ENCODE assay signal across 31 cellular contexts in genomic region chr11:110186867-110187266, GRCh38.
"Had no signal": no experiment of that assay in that cellular context is flagged by ENCODE, and none has a peak within 500 bp of the region (broad histone marks: within the 10 kb centered on the region; RNA-seq: fewer than 3 reads in every experiment).

No MANE protein-coding gene starts in this region.

- H3K27me3 ChIP-seq: ascending aorta, SJCRH30 had no signal

- H3K4me1 ChIP-seq: ascending aorta, SJCRH30 had no signal

- DNase-seq: activated CD4-positive, alpha-beta memory T cell treated with anti-CD3 and anti-CD28 coated beads, Interleukin-2, amount 10 ng/mL, durations not matched to agents 7 days and 5 days; activated CD4-positive, alpha-beta T cell treated with anti-CD3 and anti-CD28 coated beads for 1 hour; activated CD4-positive, alpha-beta T cell treated with anti-CD3 and anti-CD28 coated beads for 48 hours; activated CD4-positive, CD25-positive, alpha-beta regulatory T cell; activated CD8-positive, alpha-beta memory T cell treated with anti-CD3 and anti-CD28 coated beads for 24 hours; activated CD8-positive, alpha-beta memory T cell treated with anti-CD3 and anti-CD28 coated beads, Interleukin-2, amount 10 ng/mL, durations not matched to agents 7 days and 5 days; activated CD8-positive, alpha-beta memory T cell treated with anti-CD3 and anti-CD28 coated beads, Interleukin-2, amount 50 U/mL, for 48 hours; activated gamma-delta T cell; activated naive CD4-positive, alpha-beta T cell treated with Interleukin-2 at 50 U/mL for 16 hours; activated naive CD8-positive, alpha-beta T cell treated with anti-CD3 and anti-CD28 coated beads, Interleukin-2, amount 10 ng/mL, durations not matched to agents 7 days and 5 days; activated T-cell treated with anti-CD3 and anti-CD28 coated beads, Interleukin-2, amount 50 U/mL, for 48 hours; amygdala; cerebellar nuclear complex; NCI-H1105; NCI-H1417 treated with DMSO at 0.1 percent for 48 hours; NCI-H187 treated with DMSO at 0.1 percent for 48 hours; NCI-H2081; NCI-H226; NCI-H524 treated with DMSO at 0.1 percent for 48 hours; NCI-H748 treated with DMSO at 0.1 percent for 48 hours; NK-92 treated with Interleukin-12 subunit alpha and Interleukin-12 subunit beta, amount 100 ng/mL, for 24 hours; PC-9; Right ventricle myocardium superior; SJCRH30; T1000; WERI-Rb-1 had no signal

- H3K4me3 Mint-ChIP-seq: activated CD4-positive, alpha-beta memory T cell treated with anti-CD3 and anti-CD28 coated beads, Interleukin-2, amount 10 ng/mL, durations not matched to agents 7 days and 5 days; activated CD8-positive, alpha-beta memory T cell treated with anti-CD3 and anti-CD28 coated beads, Interleukin-2, amount 10 ng/mL, durations not matched to agents 7 days and 5 days; activated naive CD4-positive, alpha-beta T cell treated with anti-CD3 and anti-CD28 coated beads, Interleukin-2, amount 50 U/mL, for 24 hours; activated naive CD8-positive, alpha-beta T cell treated with anti-CD3 and anti-CD28 coated beads, Interleukin-2, amount 10 ng/mL, durations not matched to agents 7 days and 5 days had no signal

- ATAC-seq: activated CD8-positive, alpha-beta memory T cell treated with anti-CD3 and anti-CD28 coated beads, Interleukin-2, amount 10 ng/mL, durations not matched to agents 7 days and 5 days; K562 had no signal

- H3K4me3 ChIP-seq: ascending aorta, K562, PC-9, SJCRH30, SK-N-MC had no signal

- H3K9me3 ChIP-seq: ascending aorta, SJCRH30 had no signal

- H3K9me3 Mint-ChIP-seq: activated CD4-positive, alpha-beta memory T cell treated with anti-CD3 and anti-CD28 coated beads, Interleukin-2, amount 10 ng/mL, durations not matched to agents 7 days and 5 days; activated naive CD4-positive, alpha-beta T cell treated with anti-CD3 and anti-CD28 coated beads, Interleukin-2, amount 50 U/mL, for 24 hours; activated naive CD8-positive, alpha-beta T cell treated with anti-CD3 and anti-CD28 coated beads, Interleukin-2, amount 10 ng/mL, durations not matched to agents 7 days and 5 days had no signal

- H3K36me3 Mint-ChIP-seq: activated CD8-positive, alpha-beta memory T cell treated with anti-CD3 and anti-CD28 coated beads, Interleukin-2, amount 10 ng/mL, durations not matched to agents 7 days and 5 days; activated naive CD4-positive, alpha-beta T cell treated with anti-CD3 and anti-CD28 coated beads, Interleukin-2, amount 50 U/mL, for 24 hours; activated naive CD8-positive, alpha-beta T cell treated with anti-CD3 and anti-CD28 coated beads, Interleukin-2, amount 10 ng/mL, durations not matched to agents 7 days and 5 days had no signal

- H3K4me2 ChIP-seq: PC-9 had no signal

- H3K27ac Mint-ChIP-seq: activated CD4-positive, alpha-beta memory T cell treated with anti-CD3 and anti-CD28 coated beads, Interleukin-2, amount 10 ng/mL, durations not matched to agents 7 days and 5 days; activated CD8-positive, alpha-beta memory T cell treated with anti-CD3 and anti-CD28 coated beads, Interleukin-2, amount 10 ng/mL, durations not matched to agents 7 days and 5 days; activated naive CD4-positive, alpha-beta T cell treated with anti-CD3 and anti-CD28 coated beads, Interleukin-2, amount 50 U/mL, for 24 hours; activated naive CD8-positive, alpha-beta T cell treated with anti-CD3 and anti-CD28 coated beads, Interleukin-2, amount 10 ng/mL, durations not matched to agents 7 days and 5 days had no signal

- H3K27ac ChIP-seq: ascending aorta, PC-9, RWPE1, SJCRH30, SK-N-MC, WERI-Rb-1 had no signal

- H3K27me3 Mint-ChIP-seq: activated naive CD4-positive, alpha-beta T cell treated with anti-CD3 and anti-CD28 coated beads, Interleukin-2, amount 50 U/mL, for 24 hours had no signal

- H3K4me1 Mint-ChIP-seq: activated naive CD4-positive, alpha-beta T cell treated with anti-CD3 and anti-CD28 coated beads, Interleukin-2, amount 50 U/mL, for 24 hours had no signal

- H3K36me3 ChIP-seq: ascending aorta, SJCRH30, WERI-Rb-1 had no signal

- H2AFZ ChIP-seq: PC-9 had no signal
